Comparison of ENCODE assay signal across 8 cellular contexts in genomic region chr11:46120711-46121327, GRCh38. TPM values are rescaled to one million over a fixed set of nuclear protein-coding genes. Genes with fewer than 3 reads are reported as not detected.
DNase-seq lines count a peak whose midpoint lies in the region; FAIRE-seq and TF ChIP-seq lines count a peak whose summit lies in the region.

No MANE protein-coding gene starts in this region.

- peak overlapping the region; percentile 96 for H3K27ac Mint-ChIP-seq in activated naive CD4-positive, alpha-beta T cell treated with anti-CD3 and anti-CD28 coated beads, Interleukin-2, amount 50 U/mL, for 24 hours

- no peak for DNase-seq in activated naive CD4-positive, alpha-beta T cell treated with Interleukin-2 at 50 U/mL for 16 hours
- DNase-seq in RWPE1 (ENCODE audit: low spot score) (peak; percentile 51), astrocyte of the hippocampus (ENCODE audit: low read depth, low spot score) (peak; percentile 80), sigmoid colon (peak; percentile 80), GM12891 (ENCODE audit: insufficient read length, low spot score) (no peak)

- WGBS in sigmoid colon, 2 donors: 0 to 1% methylated on average over 5 of the region's 5 CpGs

- TF ChIP-seq EP300 in Ishikawa (IDR thresholded peaks at IDR 0.05; ENCODE audit: borderline replicate concordance) (no peak), sigmoid colon (IDR thresholded peaks at IDR 0.05) (no peak)

- peak overlapping the region; percentile 56 for H3K9ac ChIP-seq in iPS-15b (ENCODE audit: low read depth, low read length)

- peak overlapping the region; percentile 79 for H3K4me3 ChIP-seq in iPS-15b (ENCODE audit: low read depth, low read length)
- peak overlapping the region; percentile 66 to 93 (median 87) for H3K4me3 ChIP-seq in sigmoid colon

- no peaks in the 10 kb centered on the region for H3K27me3 Mint-ChIP-seq in activated naive CD4-positive, alpha-beta T cell treated with anti-CD3 and anti-CD28 coated beads, Interleukin-2, amount 50 U/mL, for 24 hours

- no peaks in the 10 kb centered on the region for H3K36me3 Mint-ChIP-seq in activated naive CD4-positive, alpha-beta T cell treated with anti-CD3 and anti-CD28 coated beads, Interleukin-2, amount 50 U/mL, for 24 hours

- H3K4me3 Mint-ChIP-seq in activated naive CD4-positive, alpha-beta T cell treated with anti-CD3 and anti-CD28 coated beads, Interleukin-2, amount 50 U/mL, for 24 hours: peak overlapping the region; percentile 89

- no peaks in the 10 kb centered on the region for H3K9me3 Mint-ChIP-seq in activated naive CD4-positive, alpha-beta T cell treated with anti-CD3 and anti-CD28 coated beads, Interleukin-2, amount 50 U/mL, for 24 hours

- H3K27ac ChIP-seq in RWPE1 (peak overlapping the region; percentile 99), sigmoid colon (peak overlapping the region; percentile 93 to 97 (median 94))

- TF ChIP-seq CTCF in RWPE1 (conservative IDR thresholded peaks at IDR 0.05; ENCODE audit: low read depth) (no peak), sigmoid colon (IDR thresholded peaks at IDR 0.05) (no peak)

- TF ChIP-seq POLR2A in sigmoid colon (IDR thresholded peaks at IDR 0.05): peak; percentile 12 to 15
- no peak for TF ChIP-seq POLR2A in GM12891 (IDR thresholded peaks at IDR 0.05; ENCODE audit: low read depth, low read length)

- no peaks in the 10 kb centered on the region for H3K27me3 ChIP-seq in iPS-15b (ENCODE audit: control insufficient read depth, insufficient read depth, low read length)
- no peaks in the 10 kb centered on the region for H3K27me3 ChIP-seq in sigmoid colon

- peaks cover 49% of the 10 kb centered on the region for H3K4me1 Mint-ChIP-seq in activated naive CD4-positive, alpha-beta T cell treated with anti-CD3 and anti-CD28 coated beads, Interleukin-2, amount 50 U/mL, for 24 hours

- no peak for TF ChIP-seq RAD21 in Ishikawa (IDR thresholded peaks at IDR 0.05; ENCODE audit: low read depth)

- H3K36me3 ChIP-seq in iPS-15b (ENCODE audit: control insufficient read depth, insufficient read depth, low read length): no peaks in the 10 kb centered on the region
- no peaks in the 10 kb centered on the region for H3K36me3 ChIP-seq in sigmoid colon

- CTCF ChIA-PET in RWPE1 (lab: Yijun Ruan, JAX): interaction anchor here (0.6 to 0.8 kb wide), 2 partner anchors 114 to 118 kb away, joined by 3 to 4 read pairs; no protein-coding TSS in a partner anchor

- intact Hi-C loops in sigmoid colon (cut with DNase I): loop anchor here (1.0 to 10.0 kb wide), 7 partner anchors 46 to 494 kb away; partner anchors contain the start of genes ATG13, CRY2, HARBI1 and SLC35C1

- POLR2A ChIA-PET in RWPE1 (lab: Yijun Ruan, JAX; ENCODE audit: low non-redundant PET): interaction anchor here (0.6 kb wide), 1 partner anchor 117 kb away, joined by 4 read pairs; no protein-coding TSS in a partner anchor

- H3K4me1 ChIP-seq in iPS-15b (ENCODE audit: control insufficient read depth, insufficient read depth, low read length) (peaks cover 2% of the 10 kb centered on the region), sigmoid colon (peaks cover 0 to 48% (median 34%) of the 10 kb centered on the region in 4 donors)

- FAIRE-seq in GM12891 (lab: Jason Lieb, UNC): no peak

- no peaks in the 10 kb centered on the region for H3K9me3 ChIP-seq in iPS-15b (ENCODE audit: control insufficient read depth, insufficient read depth, low read length)
- no peaks in the 10 kb centered on the region for H3K9me3 ChIP-seq in sigmoid colon

TF ChIP-seq in Ishikawa, 13 proteins besides CTCF, POLR2A, EP300 and RAD21:
- TF ChIP-seq MAX (IDR thresholded peaks at IDR 0.05) (peak; percentile 4; the same call in 1 of the 2 replicates), TAF1 (IDR thresholded peaks at IDR 0.05; ENCODE audit: low read depth) (0 out of 2 replicates have a peak, but pooled peaks have one; percentile 9), YY1 (IDR thresholded peaks at IDR 0.05; ENCODE audit: low read depth) (no peak), TCF12 (IDR thresholded peaks at IDR 0.05; ENCODE audit: low read depth) (no peak), CEBPB (IDR thresholded peaks at IDR 0.05) (no peak)
- TF ChIP-seq, protein P1, sequence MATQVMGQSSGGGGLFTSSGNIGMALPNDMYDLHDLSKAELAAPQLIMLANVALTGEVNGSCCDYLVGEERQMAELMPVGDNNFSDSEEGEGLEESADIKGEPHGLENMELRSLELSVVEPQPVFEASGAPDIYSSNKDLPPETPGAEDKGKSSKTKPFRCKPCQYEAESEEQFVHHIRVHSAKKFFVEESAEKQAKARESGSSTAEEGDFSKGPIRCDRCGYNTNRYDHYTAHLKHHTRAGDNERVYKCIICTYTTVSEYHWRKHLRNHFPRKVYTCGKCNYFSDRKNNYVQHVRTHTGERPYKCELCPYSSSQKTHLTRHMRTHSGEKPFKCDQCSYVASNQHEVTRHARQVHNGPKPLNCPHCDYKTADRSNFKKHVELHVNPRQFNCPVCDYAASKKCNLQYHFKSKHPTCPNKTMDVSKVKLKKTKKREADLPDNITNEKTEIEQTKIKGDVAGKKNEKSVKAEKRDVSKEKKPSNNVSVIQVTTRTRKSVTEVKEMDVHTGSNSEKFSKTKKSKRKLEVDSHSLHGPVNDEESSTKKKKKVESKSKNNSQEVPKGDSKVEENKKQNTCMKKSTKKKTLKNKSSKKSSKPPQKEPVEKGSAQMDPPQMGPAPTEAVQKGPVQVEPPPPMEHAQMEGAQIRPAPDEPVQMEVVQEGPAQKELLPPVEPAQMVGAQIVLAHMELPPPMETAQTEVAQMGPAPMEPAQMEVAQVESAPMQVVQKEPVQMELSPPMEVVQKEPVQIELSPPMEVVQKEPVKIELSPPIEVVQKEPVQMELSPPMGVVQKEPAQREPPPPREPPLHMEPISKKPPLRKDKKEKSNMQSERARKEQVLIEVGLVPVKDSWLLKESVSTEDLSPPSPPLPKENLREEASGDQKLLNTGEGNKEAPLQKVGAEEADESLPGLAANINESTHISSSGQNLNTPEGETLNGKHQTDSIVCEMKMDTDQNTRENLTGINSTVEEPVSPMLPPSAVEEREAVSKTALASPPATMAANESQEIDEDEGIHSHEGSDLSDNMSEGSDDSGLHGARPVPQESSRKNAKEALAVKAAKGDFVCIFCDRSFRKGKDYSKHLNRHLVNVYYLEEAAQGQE (IDR thresholded peaks at IDR 0.05; ENCODE audit: low read depth): no peak

TF ChIP-seq in GM12891, 5 proteins besides CTCF, POLR2A, EP300 and RAD21:
- TF ChIP-seq PAX5 (IDR thresholded peaks at IDR 0.05; ENCODE audit: insufficient read depth, low read length, severe bottlenecking) (no peak), SPI1 (IDR thresholded peaks at IDR 0.05; ENCODE audit: low read depth, low read length) (no peak), TAF1 (IDR thresholded peaks at IDR 0.05; ENCODE audit: low read depth, low read length) (no peak), POLR2AphosphoS5 (IDR thresholded peaks at IDR 0.05; ENCODE audit: low read depth, low read length) (no peak)

RNA-seq across cellular contexts. Expression of gene PHF21A, which starts 0.4 kb away (rescaled TPM):
- 10 to 100 TPM; 30.3 to 58.6 (median 48.8) TPM for total RNA-seq in sigmoid colon
- 10 to 100 TPM in 2 of 3 donors, 1 to 10 TPM in 1; 5.3 to 17.3 (median 13.2) TPM for polyA plus RNA-seq in sigmoid colon
- 23.7 TPM for polyA plus RNA-seq in GM12891 (2012; ENCODE audit: low read depth, missing spikeins)

Comparison
In these comparisons a context has a peak if more than half of its experiments do, and no peak if none do; other contexts are left out.
1. DNase-seq: peak in RWPE1 (single experiment), astrocyte of the hippocampus (single experiment) and sigmoid colon (single experiment); none in activated naive CD4-positive, alpha-beta T cell treated with Interleukin-2 at 50 U/mL for 16 hours (single experiment) and GM12891 (single experiment).